Comparison of ENCODE assay signal across 17 cellular contexts in genomic region chr9:7671847-7672246, GRCh38.
DNase-seq lines count a peak whose midpoint lies in the region; ATAC-seq and TF ChIP-seq lines count a peak whose summit lies in the region.
"Had no signal": no experiment of that assay in that cellular context is flagged by ENCODE, and none has a peak within 500 bp of the region (broad histone marks: within the 10 kb centered on the region; RNA-seq: fewer than 3 reads in every experiment).

No MANE protein-coding gene starts in this region.

- H3K4me1 ChIP-seq in breast epithelium = no peaks in the 10 kb centered on the region
- H3K4me1 ChIP-seq: BLaER1 had no signal

- DNase-seq in MCF 10A (ENCODE audit: unreplicated experiment) = peak; percentile 43
- DNase-seq in breast epithelium (ENCODE audit: low spot score in 2 of 2) = no peak
- DNase-seq in T-helper 17 cell = no peak
- DNase-seq in SW480 (ENCODE audit: low spot score) = no peak
- DNase-seq in stimulated activated naive CD8-positive, alpha-beta T cell treated with anti-CD3 and anti-CD28 coated beads, Interleukin-15, amount 100 ng/mL, for 72 hours = no peak
- no peak for DNase-seq in NCI-H2029 (lab: John Stamatoyannopoulos, UW)
- DNase-seq: 8988T; CD4-positive, alpha-beta memory T cell; DMS153; DMS79; GDM1; H7 had no signal

- TF ChIP-seq POLR2A in breast epithelium (IDR thresholded peaks at IDR 0.05) = no peak

- H3K27ac ChIP-seq in breast epithelium = no peak overlapping the region
- H3K27ac ChIP-seq: BLaER1 had no signal

- no peaks in the 10 kb centered on the region for H3K27me3 ChIP-seq in breast epithelium
- H3K27me3 ChIP-seq: BLaER1 had no signal

- POLR2A ChIA-PET in MCF 10A (lab: Yijun Ruan, JAX) = no interaction called here

- no peak overlapping the region for H3K4me3 Mint-ChIP-seq in MCF 10A (ENCODE audit: unreplicated experiment)
- H3K4me3 Mint-ChIP-seq in T-helper 17 cell = no peak overlapping the region
- H3K4me3 Mint-ChIP-seq in stimulated activated naive CD8-positive, alpha-beta T cell treated with anti-CD3 and anti-CD28 coated beads, Interleukin-15, amount 100 ng/mL, for 72 hours = no peak overlapping the region
- H3K4me3 Mint-ChIP-seq: CD14-positive monocyte; CD4-positive, alpha-beta memory T cell; GM23338 had no signal

- peaks cover 10% of the 10 kb centered on the region for H3K9me3 Mint-ChIP-seq in MCF 10A (ENCODE audit: unreplicated experiment)
- H3K9me3 Mint-ChIP-seq in stimulated activated naive CD8-positive, alpha-beta T cell treated with anti-CD3 and anti-CD28 coated beads, Interleukin-15, amount 100 ng/mL, for 72 hours = no peaks in the 10 kb centered on the region
- H3K9me3 Mint-ChIP-seq: GM23338 had no signal

- no peak overlapping the region for H3K4me3 ChIP-seq in breast epithelium
- H3K4me3 ChIP-seq: BLaER1, GM23338 had no signal

- H3K36me3 ChIP-seq in breast epithelium = no peaks in the 10 kb centered on the region
- H3K36me3 ChIP-seq: BLaER1 had no signal

- no peaks in the 10 kb centered on the region for H3K36me3 Mint-ChIP-seq in MCF 10A (ENCODE audit: insufficient read depth, unreplicated experiment)
- H3K36me3 Mint-ChIP-seq in T-helper 17 cell (ENCODE audit: low read depth) = peaks cover 2% of the 10 kb centered on the region
- H3K36me3 Mint-ChIP-seq: CD14-positive monocyte; CD4-positive, alpha-beta memory T cell had no signal

- H3K4me1 Mint-ChIP-seq in MCF 10A (ENCODE audit: insufficient read depth, unreplicated experiment) (peaks cover 5% of the 10 kb centered on the region), T-helper 17 cell (no peaks in the 10 kb centered on the region)
- H3K4me1 Mint-ChIP-seq in stimulated activated naive CD8-positive, alpha-beta T cell treated with anti-CD3 and anti-CD28 coated beads, Interleukin-15, amount 100 ng/mL, for 72 hours = no peaks in the 10 kb centered on the region
- H3K4me1 Mint-ChIP-seq: CD14-positive monocyte; CD4-positive, alpha-beta memory T cell; GM23338 had no signal

- TF ChIP-seq CTCF in MCF 10A (IDR thresholded peaks at IDR 0.05; ENCODE audit: unreplicated experiment) = no peak
- no peak for TF ChIP-seq CTCF in breast epithelium (IDR thresholded peaks at IDR 0.05)

- intact Hi-C loops in MCF 10A (cut with micrococcal nuclease) = no loop called here
- intact Hi-C loops in breast epithelium (cut with DNase I; ENCODE audit: low total_unique reads) = no loop called here

- no peaks in the 10 kb centered on the region for H3K9me3 ChIP-seq in breast epithelium
- H3K9me3 ChIP-seq in T-helper 17 cell (ENCODE audit: control insufficient read depth, low read length, poor library complexity, severe bottlenecking) = no peaks in the 10 kb centered on the region
- H3K9me3 ChIP-seq: BLaER1 had no signal

- ATAC-seq in T-helper 17 cell (no peak), esophagus mucosa (peak; percentile 71)
- ATAC-seq in stimulated activated naive CD8-positive, alpha-beta T cell treated with anti-CD3 and anti-CD28 coated beads, Interleukin-15, amount 100 ng/mL, for 72 hours = no peak
- ATAC-seq: GM23338, HepG2 had no signal

- CTCF ChIA-PET in MCF 10A (lab: Yijun Ruan, JAX) = interaction anchor here (0.7 to 1.3 kb wide), 2 partner anchors 19 to 343 kb away, joined by 3 read pairs; no protein-coding TSS in a partner anchor

- H3K27me3 Mint-ChIP-seq in MCF 10A (ENCODE audit: insufficient read depth, unreplicated experiment) (no peaks in the 10 kb centered on the region), T-helper 17 cell (peaks cover 9% of the 10 kb centered on the region)
- no peaks in the 10 kb centered on the region for H3K27me3 Mint-ChIP-seq in stimulated activated naive CD8-positive, alpha-beta T cell treated with anti-CD3 and anti-CD28 coated beads, Interleukin-15, amount 100 ng/mL, for 72 hours

- BruUV-seq in MCF 10A (replicated peaks; lab: Mats Ljungman, UMichigan) = no TSS peak

- H3K27ac Mint-ChIP-seq in MCF 10A (ENCODE audit: low read depth, unreplicated experiment) (no peak overlapping the region), T-helper 17 cell (peak overlapping the region; percentile 65)
- H3K27ac Mint-ChIP-seq in stimulated activated naive CD8-positive, alpha-beta T cell treated with anti-CD3 and anti-CD28 coated beads, Interleukin-15, amount 100 ng/mL, for 72 hours = no peak overlapping the region
- H3K27ac Mint-ChIP-seq: CD14-positive monocyte; CD4-positive, alpha-beta memory T cell; GM23338 had no signal
